Comparison of ENCODE assay signal across 15 cellular contexts in the genomic region with DNA sequence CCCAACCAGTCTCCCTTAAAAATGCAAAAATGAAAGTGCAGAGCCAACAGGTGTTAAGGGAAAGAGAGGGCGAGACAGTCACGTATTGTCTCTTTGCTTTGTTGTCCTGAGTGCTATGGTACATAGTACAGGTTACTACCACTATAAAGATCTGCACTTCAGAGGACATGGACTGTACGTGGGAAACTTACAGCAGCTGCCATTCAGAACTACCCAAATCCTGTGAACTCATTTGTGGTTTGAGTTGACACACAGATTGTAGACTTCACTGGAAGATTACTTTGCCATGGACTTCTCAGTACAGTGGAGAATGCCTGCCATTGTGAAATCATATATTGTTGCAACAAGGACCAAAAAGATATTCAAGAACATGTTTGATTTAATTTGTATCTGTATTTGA. TPM values are rescaled to one million over a fixed set of nuclear protein-coding genes. Genes with fewer than 3 reads are reported as not detected.
A peak's percentile ranks its signal among the peaks of the same experiment; 100 is the strongest.
DNase-seq lines count a peak whose midpoint lies in the region; ATAC-seq and TF ChIP-seq lines count a peak whose summit lies in the region.
"Had no signal": no experiment of that assay in that cellular context is flagged by ENCODE, and none has a peak within 500 bp of the region (broad histone marks: within the 10 kb centered on the region; RNA-seq: fewer than 3 reads in every experiment).

No MANE protein-coding gene starts in this region.

- CTCF ChIA-PET in PC-3 (lab: Charles Lee) = no interaction called here

- intact Hi-C loops in left ventricle myocardium superior (cut with micrococcal nuclease) = no loop called here
- intact Hi-C loops in lower lobe of right lung (cut with DNase I) = no loop called here
- intact Hi-C loops in posterior cingulate gyrus (cut with DNase I) = no loop called here
- intact Hi-C loops in PC-3 (cut with micrococcal nuclease) = no loop called here

- H3K9me2 ChIP-seq in PC-3 (replicated peaks; ENCODE audit: low read length) = no peaks in the 10 kb centered on the region

- ATAC-seq in left ventricle myocardium superior (no peak), lower lobe of right lung (peak; percentile 25 to 42), PC-3 (no peak)
- ATAC-seq: K562 had no signal

- H4K20me1 ChIP-seq in PC-3 (ENCODE audit: low read length) = no peaks in the 10 kb centered on the region

- H3K9ac ChIP-seq in adipocyte (ENCODE audit: low read length) (no peak overlapping the region), PC-3 (ENCODE audit: low read length) (no peak overlapping the region)
- H3K9ac ChIP-seq: GM23248 had no signal

- H3K36me3 ChIP-seq in cardiac muscle cell (peaks cover 61% of the 10 kb centered on the region), adipocyte (ENCODE audit: control insufficient read depth, insufficient read depth, low read length, severe bottlenecking) (peaks cover 86% of the 10 kb centered on the region), lower lobe of right lung (peaks cover 98% of the 10 kb centered on the region), WERI-Rb-1 (peaks cover 71% of the 10 kb centered on the region), PC-3 (ENCODE audit: low read depth, low read length) (peaks cover 68% of the 10 kb centered on the region)

- no TSS peak for BruUV-seq in PC-3 (replicated peaks; lab: Mats Ljungman, UMichigan)

- TF ChIP-seq CTCF in cardiac muscle cell (IDR thresholded peaks at IDR 0.05; ENCODE audit: low read depth, low read length) (no peak), lower lobe of right lung (IDR thresholded peaks at IDR 0.05) (no peak), WERI-Rb-1 (IDR thresholded peaks at IDR 0.05; ENCODE audit: low read depth, low read length) (no peak), PC-3 (conservative IDR thresholded peaks at IDR 0.05; ENCODE audit: low read depth, low read length) (no peak)

- no peaks in the 10 kb centered on the region for H3F3A ChIP-seq in PC-3 (ENCODE audit: low read length, unreplicated experiment)

- no peaks in the 10 kb centered on the region for H3K9me3 ChIP-seq in cardiac muscle cell (ENCODE audit: low read depth)
- H3K9me3 ChIP-seq in adipocyte (ENCODE audit: control insufficient read depth, low read length) = no peaks in the 10 kb centered on the region
- no peaks in the 10 kb centered on the region for H3K9me3 ChIP-seq in lower lobe of right lung
- no peaks in the 10 kb centered on the region for H3K9me3 ChIP-seq in WERI-Rb-1 (ENCODE audit: severe bottlenecking)
- no peaks in the 10 kb centered on the region for H3K9me3 ChIP-seq in PC-3 (ENCODE audit: low read length)

- H3K27me3 ChIP-seq in cardiac muscle cell (no peaks in the 10 kb centered on the region), adipocyte (replicated peaks; ENCODE audit: control insufficient read depth, insufficient read depth, low read length) (no peaks in the 10 kb centered on the region), lower lobe of right lung (ENCODE audit: low read depth) (no peaks in the 10 kb centered on the region), WERI-Rb-1 (ENCODE audit: insufficient read depth, low read depth, severe bottlenecking) (no peaks in the 10 kb centered on the region), PC-3 (ENCODE audit: low read length) (no peaks in the 10 kb centered on the region)

- no peak overlapping the region for H3K4me2 ChIP-seq in PC-3 (ENCODE audit: low read length)

- H3K4me3 ChIP-seq in cardiac muscle cell = no peak overlapping the region
- no peak overlapping the region for H3K4me3 ChIP-seq in adipocyte (ENCODE audit: low read length)
- no peak overlapping the region for H3K4me3 ChIP-seq in lower lobe of right lung
- H3K4me3 ChIP-seq in WERI-Rb-1 (ENCODE audit: low read depth, low read length) = no peak overlapping the region
- H3K4me3 ChIP-seq in PC-3 (ENCODE audit: low read length) = no peak overlapping the region
- H3K4me3 ChIP-seq: GM23248, K562 had no signal

- H3K79me2 ChIP-seq in PC-3 (ENCODE audit: low read length) = no peaks in the 10 kb centered on the region

- no peak overlapping the region for H2AFZ ChIP-seq in PC-3 (ENCODE audit: low read length)
- H2AFZ ChIP-seq: GM23248 had no signal

- POLR2A ChIA-PET in PC-3 (lab: Charles Lee; ENCODE audit: unreplicated experiment) = interaction anchor here (0.6 kb wide), 1 partner anchor 25 kb away, joined by 3 read pairs; no protein-coding TSS in a partner anchor

- DNase-seq in cardiac muscle cell (ENCODE audit: low read depth in 1 of 2, low spot score in 1 of 2) (peak in 1 of 2 donors; percentile 26), left ventricle myocardium superior (no peak), adipocyte (ENCODE audit: low read depth) (peak; percentile 24), lower lobe of right lung (no peak), WERI-Rb-1 (no peak), posterior cingulate gyrus (no peak), PC-3 (no peak)
- DNase-seq: C1 segment of cervical spinal cord, GF-D8, GM23248, NCI-H1092 treated with DMSO at 0.1 percent for 48 hours, NCI-H2081 treated with DMSO at 0.1 percent for 48 hours, NCI-H510A, NCI-H82 had no signal

- peaks cover 17% of the 10 kb centered on the region for H3K4me1 ChIP-seq in cardiac muscle cell (ENCODE audit: low read depth)
- H3K4me1 ChIP-seq in adipocyte (ENCODE audit: control insufficient read depth, insufficient read depth, low read length) = no peaks in the 10 kb centered on the region
- H3K4me1 ChIP-seq in lower lobe of right lung = no peaks in the 10 kb centered on the region
- 0 out of 2 replicates have a peak, but pooled peaks cover 4% of the 10 kb centered on the region for H3K4me1 ChIP-seq in PC-3 (ENCODE audit: insufficient read depth, low read length)

- H3K27ac ChIP-seq in cardiac muscle cell = peak overlapping the region; percentile 52
- no peak overlapping the region for H3K27ac ChIP-seq in lower lobe of right lung
- no peak overlapping the region for H3K27ac ChIP-seq in WERI-Rb-1
- no peak overlapping the region for H3K27ac ChIP-seq in PC-3 (ENCODE audit: low read length)
- H3K27ac ChIP-seq: GM23248 had no signal

RNA-seq across cellular contexts. Expression of a gene that starts 34.8 kb away (rescaled TPM):
- 28.1 and 42.9 TPM in 2 replicates for total RNA-seq in cardiac muscle cell
- 24.2 and 37.3 TPM in 2 replicates for polyA plus RNA-seq in cardiac muscle cell
- total RNA-seq in left ventricle myocardium superior = 41.2 TPM
- total RNA-seq in lower lobe of right lung = 72.9 TPM
- total RNA-seq in PC-3 (2014; rRNA removed) = 42.7 and 52.3 TPM in 2 replicates

Comparison
In these comparisons a context has a peak if more than half of its experiments do, and no peak if none do; other contexts are left out.
1. ATAC-seq: peak in lower lobe of right lung (2 of 2); none in left ventricle myocardium superior (single experiment) and PC-3 (single experiment).